ENCODE assay signal across 8 cellular contexts in genomic region chr1:67831850-67832513, GRCh38. TPM values are rescaled to one million over a fixed set of nuclear protein-coding genes. Genes with fewer than 3 reads are reported as not detected.
DNase-seq lines count a peak whose midpoint lies in the region; ATAC-seq and TF ChIP-seq lines count a peak whose summit lies in the region.

No MANE protein-coding gene starts in this region.

- no peak for ATAC-seq in naive thymus-derived CD4-positive, alpha-beta T cell
- no peak for ATAC-seq in GM21825 (IDR thresholded peaks at IDR 0.05; ENCODE audit: unreplicated experiment)
- ATAC-seq in GM21526 (IDR thresholded peaks at IDR 0.05; ENCODE audit: low FRiP score, unreplicated experiment), result no peak

- H3K9me2 ChIP-seq in DOHH2 (replicated peaks; ENCODE audit: control insufficient read depth, low read length), result no peaks in the 10 kb centered on the region

- POLR2A ChIA-PET in naive thymus-derived CD4-positive, alpha-beta T cell (lab: Charles Lee), result no interaction called here

- H2AFZ ChIP-seq in KMS-11 (ENCODE audit: low read depth), result peak overlapping the region; percentile 82

- no peaks in the 10 kb centered on the region for H3K36me3 ChIP-seq in DOHH2 (ENCODE audit: control insufficient read depth, low read length)
- no peaks in the 10 kb centered on the region for H3K36me3 ChIP-seq in KMS-11 (ENCODE audit: insufficient read depth)
- peaks cover 9% of the 10 kb centered on the region for H3K36me3 ChIP-seq in WERI-Rb-1
- no peaks in the 10 kb centered on the region for H3K36me3 ChIP-seq in naive thymus-derived CD4-positive, alpha-beta T cell (ENCODE audit: control insufficient read depth in 2 of 3, insufficient read depth in 3 of 3, low read length in 3 of 3)

- H3K4me2 ChIP-seq in DOHH2 (ENCODE audit: low read length) (peak overlapping the region; percentile 67), KMS-11 (peak overlapping the region; percentile 45)

- H3K36me3 Mint-ChIP-seq in naive thymus-derived CD4-positive, alpha-beta T cell, result peaks cover 0 to 6% (median 0%) of the 10 kb centered on the region in 5 donors

- H3K27me3 ChIP-seq in DOHH2 (ENCODE audit: control insufficient read depth, low read length) (peaks cover 28% of the 10 kb centered on the region), KMS-11 (ENCODE audit: insufficient read depth, low read depth) (no peaks in the 10 kb centered on the region), WERI-Rb-1 (ENCODE audit: insufficient read depth, low read depth, severe bottlenecking) (no peaks in the 10 kb centered on the region)
- H3K27me3 ChIP-seq in naive thymus-derived CD4-positive, alpha-beta T cell (ENCODE audit: control insufficient read depth in 2 of 2, insufficient read depth in 2 of 2, low read length in 2 of 2), result peaks cover 7 to 19% of the 10 kb centered on the region in 2 donors

- no peaks in the 10 kb centered on the region for H3K9me3 Mint-ChIP-seq in naive thymus-derived CD4-positive, alpha-beta T cell

- H4K20me1 ChIP-seq in DOHH2 (ENCODE audit: control insufficient read depth, insufficient read depth, low read depth, low read length) (no peaks in the 10 kb centered on the region), KMS-11 (ENCODE audit: insufficient read depth) (no peaks in the 10 kb centered on the region)

- CTCF ChIA-PET in naive thymus-derived CD4-positive, alpha-beta T cell (lab: Charles Lee), result no interaction called here

- H3K79me2 ChIP-seq in DOHH2 (ENCODE audit: control insufficient read depth, low read length) (no peaks in the 10 kb centered on the region), KMS-11 (ENCODE audit: insufficient read depth, low read depth) (no peaks in the 10 kb centered on the region)

- peaks cover 23% of the 10 kb centered on the region for H3K4me1 ChIP-seq in DOHH2 (ENCODE audit: control insufficient read depth, low read length)
- H3K4me1 ChIP-seq in KMS-11 (ENCODE audit: low read depth, poor library complexity, severe bottlenecking), result no peaks in the 10 kb centered on the region
- H3K4me1 ChIP-seq in naive thymus-derived CD4-positive, alpha-beta T cell (ENCODE audit: control insufficient read depth in 2 of 2, insufficient read depth in 2 of 2, low read length in 2 of 2), result peaks cover 0 to 9% of the 10 kb centered on the region in 2 donors

- intact Hi-C loops in naive thymus-derived CD4-positive, alpha-beta T cell (cut with micrococcal nuclease), result no loop called here

- peak; percentile 28 for DNase-seq in WERI-Rb-1
- DNase-seq in fibroblast of pulmonary artery (ENCODE audit: low read depth), result peak; percentile 71
- DNase-seq in naive thymus-derived CD4-positive, alpha-beta T cell, result peak in 1 of 9 donors; percentile 3
- DNase-seq in MV-4-11 (lab: John Stamatoyannopoulos, UW), result no peak

- peak overlapping the region in 1 of 9 donors; percentile 33 for H3K27ac Mint-ChIP-seq in naive thymus-derived CD4-positive, alpha-beta T cell

- H3K4me3 ChIP-seq in DOHH2 (ENCODE audit: low read length) (peak overlapping the region; percentile 64), KMS-11 (IDR thresholded peaks at IDR 0.05; ENCODE audit: insufficient read depth, low read depth, low read length) (no peak overlapping the region), WERI-Rb-1 (ENCODE audit: low read depth, low read length) (peak overlapping the region; percentile 94), fibroblast of pulmonary artery (replicated peaks; ENCODE audit: low read depth, low read length) (peak overlapping the region; percentile 86)
- peak overlapping the region; percentile 22 for H3K4me3 ChIP-seq in naive thymus-derived CD4-positive, alpha-beta T cell (ENCODE audit: low read length)

- H3K9me3 ChIP-seq in DOHH2 (ENCODE audit: control insufficient read depth, insufficient read depth, low read length) (no peaks in the 10 kb centered on the region), WERI-Rb-1 (ENCODE audit: severe bottlenecking) (no peaks in the 10 kb centered on the region)
- H3K9me3 ChIP-seq in naive thymus-derived CD4-positive, alpha-beta T cell (ENCODE audit: control insufficient read depth in 2 of 3, low read length in 3 of 3), result no peaks in the 10 kb centered on the region

- H3K9ac ChIP-seq in KMS-11, result peak overlapping the region; percentile 18; the same call in 1 of the 2 replicates

- peak overlapping the region; percentile 50 to 90 (median 80) for H3K4me3 Mint-ChIP-seq in naive thymus-derived CD4-positive, alpha-beta T cell

- no peak overlapping the region for H3K27ac ChIP-seq in DOHH2 (ENCODE audit: low read depth, low read length)
- H3K27ac ChIP-seq in KMS-11, result no peak overlapping the region
- H3K27ac ChIP-seq in WERI-Rb-1, result peak overlapping the region; percentile 85
- no peak overlapping the region for H3K27ac ChIP-seq in naive thymus-derived CD4-positive, alpha-beta T cell (ENCODE audit: low read depth, low read length)

- TF ChIP-seq CTCF in DOHH2 (IDR thresholded peaks at IDR 0.05; ENCODE audit: low read depth, low read length, poor library complexity, severe bottlenecking) (no peak), KMS-11 (conservative IDR thresholded peaks at IDR 0.05; ENCODE audit: low read depth, low read length) (no peak), WERI-Rb-1 (IDR thresholded peaks at IDR 0.05; ENCODE audit: low read depth, low read length) (no peak), fibroblast of pulmonary artery (IDR thresholded peaks at IDR 0.05; ENCODE audit: low read length, missing control alignments) (no peak)

- peaks cover 10 to 18% (median 13%) of the 10 kb centered on the region in 7 donors for H3K4me1 Mint-ChIP-seq in naive thymus-derived CD4-positive, alpha-beta T cell

- no peaks in the 10 kb centered on the region for H3F3A ChIP-seq in DOHH2 (ENCODE audit: control insufficient read depth, insufficient read depth)

- H3K27me3 Mint-ChIP-seq in naive thymus-derived CD4-positive, alpha-beta T cell, result peaks cover 55 to 77% (median 63%) of the 10 kb centered on the region in 5 donors

RNA-seq across cellular contexts. Expression of gene GNG12, which starts 1.3 kb away (rescaled TPM):
- not detected for total RNA-seq in naive thymus-derived CD4-positive, alpha-beta T cell
- polyA plus RNA-seq in naive thymus-derived CD4-positive, alpha-beta T cell, result not detected
